ENCODE assay signal across 8 cellular contexts in genomic region chr15:41936649-41937567, GRCh38. TPM values are rescaled to one million over a fixed set of nuclear protein-coding genes. Genes with fewer than 3 reads are reported as not detected.
DNase-seq lines count a peak whose midpoint lies in the region; ATAC-seq and TF ChIP-seq lines count a peak whose summit lies in the region.

No MANE protein-coding gene starts in this region.

- H3K27me3 Mint-ChIP-seq in CD14-positive monocyte (ENCODE audit: low read depth in 3 of 3), result peaks cover 0 to 5% (median 0%) of the 10 kb centered on the region in 3 donors
- no peaks in the 10 kb centered on the region for H3K27me3 Mint-ChIP-seq in activated naive CD4-positive, alpha-beta T cell treated with anti-CD3 and anti-CD28 coated beads, Interleukin-2, amount 50 U/mL, for 24 hours

- peaks cover 80 to 87% of the 10 kb centered on the region in 2 donors for H3K36me3 Mint-ChIP-seq in CD14-positive monocyte
- H3K36me3 Mint-ChIP-seq in activated naive CD4-positive, alpha-beta T cell treated with anti-CD3 and anti-CD28 coated beads, Interleukin-2, amount 50 U/mL, for 24 hours, result peaks cover 12% of the 10 kb centered on the region

- intact Hi-C loops in CD14-positive monocyte (cut with micrococcal nuclease), result loop anchor here (2.0 to 5.0 kb wide), 2 partner anchors 32 to 35 kb away; partner anchors contain the start of gene EHD4 (in 1 of the 2)

- peaks cover 0 to 2% (median 0%) of the 10 kb centered on the region in 7 donors for H3K9me3 Mint-ChIP-seq in CD14-positive monocyte
- H3K9me3 Mint-ChIP-seq in activated naive CD4-positive, alpha-beta T cell treated with anti-CD3 and anti-CD28 coated beads, Interleukin-2, amount 50 U/mL, for 24 hours, result no peaks in the 10 kb centered on the region

- peaks cover 53% of the 10 kb centered on the region for H3K4me1 Mint-ChIP-seq in CD14-positive monocyte
- H3K4me1 Mint-ChIP-seq in activated naive CD4-positive, alpha-beta T cell treated with anti-CD3 and anti-CD28 coated beads, Interleukin-2, amount 50 U/mL, for 24 hours, result peaks cover 73% of the 10 kb centered on the region

- H3K4me3 Mint-ChIP-seq in CD14-positive monocyte, result peak overlapping the region; percentile 28 to 39
- H3K4me3 Mint-ChIP-seq in activated naive CD4-positive, alpha-beta T cell treated with anti-CD3 and anti-CD28 coated beads, Interleukin-2, amount 50 U/mL, for 24 hours, result peak overlapping the region; percentile 81

- ATAC-seq in stimulated activated naive CD8-positive, alpha-beta T cell treated with anti-CD3 and anti-CD28 coated beads, Interleukin-15, Interleukin-2, amounts not matched to agents 100 U/mL and 50 U/mL, for 24 hours, result peak; percentile 43
- ATAC-seq in GM18870 (IDR thresholded peaks at IDR 0.05; ENCODE audit: unreplicated experiment), result no peak

- H3K27ac Mint-ChIP-seq in CD14-positive monocyte, result peak overlapping the region; percentile 90 to 98 (median 94)
- peak overlapping the region; percentile 100 for H3K27ac Mint-ChIP-seq in activated naive CD4-positive, alpha-beta T cell treated with anti-CD3 and anti-CD28 coated beads, Interleukin-2, amount 50 U/mL, for 24 hours

- no peak for TF ChIP-seq CTCF in CD14-positive monocyte (IDR thresholded peaks at IDR 0.05)

- peak; percentile 78 for DNase-seq in CD14-positive monocyte (ENCODE audit: low spot score)
- DNase-seq in T-helper 1 cell, result peak; percentile 66 to 87 (median 77)
- DNase-seq in mucosa of gallbladder (ENCODE audit: low spot score), result peak; percentile 31
- DNase-seq in stimulated activated naive CD8-positive, alpha-beta T cell treated with anti-CD3 and anti-CD28 coated beads, Interleukin-15, Interleukin-2, amounts not matched to agents 100 U/mL and 50 U/mL, for 24 hours, result peak; percentile 70
- no peak for DNase-seq in cerebellum (ENCODE audit: low spot score)
- DNase-seq in DMS153 (lab: John Stamatoyannopoulos, UW), result no peak

RNA-seq across cellular contexts. Expression of gene EHD4, which starts 35.4 kb away (rescaled TPM):
- polyA plus RNA-seq in CD14-positive monocyte, result 10 to 100 TPM; 14.2 to 16.0 TPM
- 39.7 TPM for total RNA-seq in mucosa of gallbladder
- 5.5 TPM for total RNA-seq in cerebellum

RNA-seq across cellular contexts. Expression of gene SPTBN5, which starts 43.1 kb away (rescaled TPM):
- not detected for polyA plus RNA-seq in CD14-positive monocyte
- total RNA-seq in mucosa of gallbladder (7.1 TPM), cerebellum (1.3 TPM)

Comparison
In these comparisons a context has a peak if more than half of its experiments do, and no peak if none do; other contexts are left out.
1. DNase-seq: peak in CD14-positive monocyte (single experiment), T-helper 1 cell (5 of 5), mucosa of gallbladder (single experiment) and stimulated activated naive CD8-positive, alpha-beta T cell treated with anti-CD3 and anti-CD28 coated beads, Interleukin-15, Interleukin-2, amounts not matched to agents 100 U/mL and 50 U/mL, for 24 hours (single experiment); none in cerebellum (single experiment) and DMS153 (single experiment).